ENCODE assay signal across 6 cellular contexts in genomic region chr4:11118513-11118912, GRCh38.
"Had no signal": no experiment of that assay in that cellular context is flagged by ENCODE, and none has a peak within 500 bp of the region (broad histone marks: within the 10 kb centered on the region; RNA-seq: fewer than 3 reads in every experiment).

No MANE protein-coding gene starts in this region.

- FAIRE-seq: HTR-8/SVneo had no signal

- H3K9ac ChIP-seq: KMS-11 had no signal

- DNase-seq: IMR-90, KBM-7, KG1 had no signal

- H3K4me2 ChIP-seq: KMS-11 had no signal

- H3K27ac ChIP-seq: HL-60, KMS-11 had no signal
